In the genomic region with DNA sequence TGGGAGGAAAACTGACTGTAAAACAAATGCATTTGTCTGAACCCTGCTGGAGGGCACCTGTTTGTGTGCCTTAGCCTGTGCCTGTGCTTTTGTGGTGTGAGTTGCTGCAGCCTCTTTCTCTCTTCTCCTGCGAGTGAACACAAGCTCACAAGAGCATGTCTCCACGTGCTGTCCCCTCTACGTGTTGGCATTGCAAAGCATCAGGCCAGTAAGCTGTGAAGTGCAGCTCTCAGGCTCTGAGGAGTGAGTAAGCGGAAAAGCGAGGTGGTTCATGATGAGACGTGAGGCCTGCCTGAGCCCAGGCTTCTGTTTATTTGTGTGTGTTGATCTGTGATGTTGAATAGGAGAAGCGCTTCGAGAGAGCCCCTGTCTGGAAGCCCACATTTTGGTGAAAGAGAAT, we compare ENCODE assay signal across 16 cellular contexts.
DNase-seq lines count a peak whose midpoint lies in the region; ATAC-seq and TF ChIP-seq lines count a peak whose summit lies in the region.
"Had no signal": no experiment of that assay in that cellular context is flagged by ENCODE, and none has a peak within 500 bp of the region (broad histone marks: within the 10 kb centered on the region; RNA-seq: fewer than 3 reads in every experiment).

No MANE protein-coding gene starts in this region.

- peak overlapping the region; percentile 24 for H3K4me3 Mint-ChIP-seq in type B pancreatic cell
- H3K4me3 Mint-ChIP-seq in effector memory CD8-positive, alpha-beta T cell: no peak overlapping the region
- H3K4me3 Mint-ChIP-seq: naive B cell had no signal

- no peaks in the 10 kb centered on the region for H3K27me3 Mint-ChIP-seq in type B pancreatic cell
- peaks cover 0 to under 1% of the 10 kb centered on the region in 2 donors for H3K27me3 Mint-ChIP-seq in effector memory CD8-positive, alpha-beta T cell

- intact Hi-C loops in Right ventricle myocardium inferior (cut with DNase I): loop anchor here (10.0 kb wide), 1 partner anchor 1579 kb away; no protein-coding TSS in a partner anchor
- intact Hi-C loops in cardiac septum (cut with DNase I): no loop called here
- intact Hi-C loops in posterior cingulate gyrus (cut with DNase I): no loop called here

- no peaks in the 10 kb centered on the region for H3K36me3 Mint-ChIP-seq in type B pancreatic cell
- no peaks in the 10 kb centered on the region for H3K36me3 Mint-ChIP-seq in effector memory CD8-positive, alpha-beta T cell (ENCODE audit: insufficient read depth)
- H3K36me3 Mint-ChIP-seq: naive B cell had no signal

- no peaks in the 10 kb centered on the region for H3K9me3 Mint-ChIP-seq in type B pancreatic cell
- H3K9me3 Mint-ChIP-seq in effector memory CD8-positive, alpha-beta T cell: no peaks in the 10 kb centered on the region
- H3K9me3 Mint-ChIP-seq: naive B cell had no signal

- H3K27ac Mint-ChIP-seq in type B pancreatic cell: peak overlapping the region; percentile 84
- H3K27ac Mint-ChIP-seq in effector memory CD8-positive, alpha-beta T cell: peak overlapping the region in 1 of 2 donors; percentile 55

- ATAC-seq in Right ventricle myocardium inferior: peak; percentile 21
- ATAC-seq in effector memory CD8-positive, alpha-beta T cell (replicated peaks): no peak

- TF ChIP-seq CTCF in type B pancreatic cell (conservative IDR thresholded peaks at IDR 0.05): no peak

- H3K4me1 Mint-ChIP-seq in type B pancreatic cell (ENCODE audit: unreplicated experiment): peaks cover 61% of the 10 kb centered on the region
- H3K4me1 Mint-ChIP-seq in effector memory CD8-positive, alpha-beta T cell (ENCODE audit: low read depth in 2 of 2): peaks cover 3 to 13% of the 10 kb centered on the region in 2 donors
- H3K4me1 Mint-ChIP-seq: naive B cell had no signal

- no peak for DNase-seq in Right ventricle myocardium inferior (ENCODE audit: missing footprints)
- no peak for DNase-seq in cardiac septum (ENCODE audit: low spot score)
- peak; percentile 13 for DNase-seq in amniotic epithelial cell (ENCODE audit: low read depth)
- peak; percentile 9 for DNase-seq in kidney tubule cell (ENCODE audit: low spot score)
- DNase-seq in type B pancreatic cell (ENCODE audit: extremely low spot score, unreplicated experiment): no peak
- DNase-seq in effector memory CD8-positive, alpha-beta T cell: no peak
- no peak for DNase-seq in posterior cingulate gyrus
- no peak for DNase-seq in NOMO-1 treated with dmso at 0.1 percent for 144 hours (lab: John Stamatoyannopoulos, UW; ENCODE audit: unreplicated experiment)
- DNase-seq: activated CD4-positive, alpha-beta T cell treated with anti-CD3 and anti-CD28 coated beads for 4 hours; amniotic stem cell; BE2C; Kasumi-1; naive B cell; NCI-H345; SIG-M5; stimulated activated CD4-positive, alpha-beta T cell treated with anti-CD3 and anti-CD28 coated beads, Interleukin-2, amount 100 ng/mL, for 24 hours had no signal

Comparison
In these comparisons a context has a peak if more than half of its experiments do, and no peak if none do; other contexts are left out.
1. DNase-seq: peak in amniotic epithelial cell (single experiment) and kidney tubule cell (single experiment); none in Right ventricle myocardium inferior (single experiment), cardiac septum (single experiment), type B pancreatic cell (single experiment), effector memory CD8-positive, alpha-beta T cell (0 of 3), posterior cingulate gyrus (0 of 10) and NOMO-1 treated with dmso at 0.1 percent for 144 hours (single experiment).